ENCODE assay signal across 33 cellular contexts in the genomic region with DNA sequence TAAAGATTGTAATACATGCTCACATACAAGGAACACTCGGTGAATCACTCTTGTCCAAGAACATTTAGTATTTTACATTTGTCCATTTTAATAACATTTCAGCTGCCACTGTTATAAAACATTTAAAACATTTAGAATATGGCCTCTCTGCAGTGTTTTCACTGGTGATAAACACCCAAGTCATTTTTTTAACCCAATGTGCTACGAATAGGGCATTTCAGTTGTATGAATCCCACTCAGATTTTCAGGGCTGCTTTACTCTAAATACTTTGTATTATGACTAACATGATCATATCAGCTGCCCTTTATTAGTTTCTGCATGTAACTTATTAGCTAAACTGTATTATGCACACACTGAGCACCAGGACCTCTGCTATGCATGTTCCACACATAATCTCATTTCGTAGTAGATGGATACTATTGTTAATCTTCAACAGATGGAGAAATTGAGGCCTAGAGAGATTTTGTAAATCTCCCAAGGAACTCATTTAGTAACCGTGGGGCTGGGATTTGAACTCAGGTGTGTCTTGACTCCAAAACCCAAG.
"Had no signal": no experiment of that assay in that cellular context is flagged by ENCODE, and none has a peak within 500 bp of the region (broad histone marks: within the 10 kb centered on the region; RNA-seq: fewer than 3 reads in every experiment).

No MANE protein-coding gene starts in this region.

- H3K9me3 ChIP-seq: adrenal gland, heart right ventricle, neutrophil, pancreas, prostate gland, sigmoid colon, suprapubic skin, tibial artery, upper lobe of right lung had no signal

- H3K36me3 ChIP-seq: adrenal gland, heart right ventricle, neutrophil, pancreas, prostate gland, sigmoid colon, suprapubic skin, tibial artery, upper lobe of right lung, WERI-Rb-1 had no signal

- ATAC-seq: activated CD4-positive, CD25-positive, alpha-beta regulatory T cell treated with anti-CD3 and anti-CD28 coated beads, Interleukin-2, amount 50 U/mL, for 24 hours; esophagus mucosa; foreskin keratinocyte; heart right ventricle; left cardiac atrium; left ventricle myocardium superior; pancreas; upper lobe of right lung had no signal

- H3K27ac Mint-ChIP-seq: activated naive CD8-positive, alpha-beta T cell; brain; dendritic cell treated with granulocyte-macrophage colony-stimulating factor and Interleukin-4, amounts not matched to agents 40 ng/mL and 50 ng/mL, for 4 days; endodermal cell; nephron progenitor cell; T-helper 2 cell treated with Interferon-gamma antibody and Interleukin-4, amounts not matched to agents 5 μg/mL and 100 μg/mL, for 36 hours had no signal

- H3K36me3 Mint-ChIP-seq: activated naive CD8-positive, alpha-beta T cell; brain had no signal

- H3K4me3 Mint-ChIP-seq: activated naive CD8-positive, alpha-beta T cell; brain; dendritic cell treated with granulocyte-macrophage colony-stimulating factor and Interleukin-4, amounts not matched to agents 40 ng/mL and 50 ng/mL, for 4 days; endodermal cell; nephron progenitor cell; T-helper 2 cell treated with Interferon-gamma antibody and Interleukin-4, amounts not matched to agents 5 μg/mL and 100 μg/mL, for 36 hours had no signal

- H3K9me3 Mint-ChIP-seq: brain; dendritic cell treated with granulocyte-macrophage colony-stimulating factor and Interleukin-4, amounts not matched to agents 40 ng/mL and 50 ng/mL, for 4 days; endodermal cell; nephron progenitor cell; T-helper 2 cell treated with Interferon-gamma antibody and Interleukin-4, amounts not matched to agents 5 μg/mL and 100 μg/mL, for 36 hours had no signal

- H3K4me1 ChIP-seq: adrenal gland, pancreas, prostate gland, sigmoid colon, suprapubic skin, tibial artery, upper lobe of right lung had no signal

- H3K27me3 ChIP-seq: adrenal gland, foreskin keratinocyte, heart right ventricle, neutrophil, pancreas, sigmoid colon, suprapubic skin, tibial artery, upper lobe of right lung had no signal

- H3K4me1 Mint-ChIP-seq: nephron progenitor cell had no signal

- DNase-seq: activated CD4-positive, alpha-beta T cell treated with anti-CD3 and anti-CD28 coated beads for 48 hours; activated CD4-positive, alpha-beta T cell treated with anti-CD3 and anti-CD28 coated beads, Interleukin-2, amount 50 U/mL, for 48 hours; activated CD8-positive, alpha-beta memory T cell treated with anti-CD3 and anti-CD28 coated beads for 24 hours; activated effector memory CD4-positive, alpha-beta T cell treated with Interleukin-2 at 50 U/mL for 16 hours; activated naive CD4-positive, alpha-beta T cell treated with Interleukin-2 at 50 U/mL for 16 hours; adrenal gland; aorta; caudate nucleus; endodermal cell; foreskin keratinocyte; heart right ventricle; left cardiac atrium; left ventricle myocardium superior; nephron progenitor cell; pancreas; sigmoid colon; stimulated activated CD4-positive, alpha-beta T cell treated with anti-CD3 and anti-CD28 coated beads, Interleukin-15, amount 100 ng/mL, for 24 hours; stimulated activated CD4-positive, alpha-beta T cell treated with anti-CD3 and anti-CD28 coated beads, Interleukin-2, amount 100 ng/mL, for 24 hours; stimulated activated naive CD4-positive, alpha-beta T cell; tibial artery; upper lobe of right lung; WERI-Rb-1 had no signal

- FAIRE-seq: islet of Langerhans, pancreas, TTC549 had no signal

- H3K27me3 Mint-ChIP-seq: activated naive CD8-positive, alpha-beta T cell; brain; dendritic cell treated with granulocyte-macrophage colony-stimulating factor and Interleukin-4, amounts not matched to agents 40 ng/mL and 50 ng/mL, for 4 days had no signal

- H3K4me3 ChIP-seq: adrenal gland, heart right ventricle, pancreas, prostate gland, sigmoid colon, suprapubic skin, tibial artery, upper lobe of right lung had no signal

- H3K27ac ChIP-seq: adrenal gland, foreskin keratinocyte, heart right ventricle, neutrophil, pancreas, prostate gland, sigmoid colon, suprapubic skin, tibial artery, upper lobe of right lung, WERI-Rb-1 had no signal
